Comparison of ENCODE assay signal across 8 cellular contexts in the genomic region with DNA sequence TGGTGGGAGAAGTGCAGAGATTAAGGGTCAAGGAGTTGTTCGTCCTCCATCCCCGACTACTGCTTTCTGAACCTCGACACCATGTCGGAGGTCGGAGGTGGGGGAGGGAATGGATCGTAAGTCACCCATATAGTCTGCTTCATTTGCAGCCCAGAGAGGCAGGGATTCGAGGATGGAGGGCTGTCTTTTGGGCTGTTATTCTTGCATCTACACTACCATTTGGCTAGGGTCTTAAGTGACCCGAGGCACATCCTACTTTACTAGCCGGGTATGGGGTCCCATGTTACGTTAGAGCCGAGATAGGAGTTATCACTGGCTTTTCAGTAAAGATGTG. TPM values are rescaled to one million over a fixed set of nuclear protein-coding genes. Genes with fewer than 3 reads are reported as not detected.
DNase-seq lines count a peak whose midpoint lies in the region; TF ChIP-seq lines count a peak whose summit lies in the region.

No MANE protein-coding gene starts in this region.

- CTCF ChIA-PET in CD4-positive, alpha-beta memory T cell (lab: Charles Lee; ENCODE audit: partially characterized antibody), result no interaction called here

- H3K9me3 Mint-ChIP-seq in CD4-positive, alpha-beta memory T cell, result peaks cover 0 to 3% (median 0%) of the 10 kb centered on the region in 8 donors

- POLR2A ChIA-PET in CD4-positive, alpha-beta memory T cell (lab: Charles Lee; ENCODE audit: partially characterized antibody), result interaction anchor here (1.7 to 2.7 kb wide), 5 partner anchors 11 to 42 kb away, joined by 5 to 15 read pairs (median 10); partner anchors contain the start of genes B4GALT3, DEDD and NDUFS2

- peak overlapping the region; percentile 74 for H2AFZ ChIP-seq in neuron (ENCODE audit: low read depth, low read length)

- peak overlapping the region; percentile 92 for H3K9ac ChIP-seq in endocrine pancreas (ENCODE audit: control insufficient read depth, insufficient read depth, low read length)

- H3K36me3 Mint-ChIP-seq in CD4-positive, alpha-beta memory T cell, result peaks cover 27 to 62% of the 10 kb centered on the region in 2 donors

- peak overlapping the region; percentile 84 for H3K27ac ChIP-seq in CD4-positive, alpha-beta memory T cell (ENCODE audit: low read depth, low read length)

- no peaks in the 10 kb centered on the region for H3K27me3 ChIP-seq in CD4-positive, alpha-beta memory T cell (ENCODE audit: insufficient read depth, low read length)
- H3K27me3 ChIP-seq in endocrine pancreas (ENCODE audit: control insufficient read depth, insufficient read depth, low read length) (no peaks in the 10 kb centered on the region), neuron (ENCODE audit: insufficient read depth, low read length) (no peaks in the 10 kb centered on the region)

- peak overlapping the region; percentile 91 to 99 (median 94) for H3K4me3 Mint-ChIP-seq in CD4-positive, alpha-beta memory T cell

- DNase-seq in CD4-positive, alpha-beta memory T cell, result no peak
- DNase-seq in NB4 (ENCODE audit: low read depth) (no peak), NCI-H2196 (lab: John Stamatoyannopoulos, UW; ENCODE audit: unreplicated experiment) (no peak), Ammon's horn (ENCODE audit: low spot score) (no peak), dermis blood vessel endothelial cell (no peak), ureter (ENCODE audit: low spot score) (no peak)

- H3K27me3 Mint-ChIP-seq in CD4-positive, alpha-beta memory T cell, result no peaks in the 10 kb centered on the region

- H3K4me3 ChIP-seq in CD4-positive, alpha-beta memory T cell (ENCODE audit: low read length in 2 of 2), result peak overlapping the region; percentile 83 to 93
- H3K4me3 ChIP-seq in NB4 (ENCODE audit: low read depth, low read length) (peak overlapping the region; percentile 85), endocrine pancreas (ENCODE audit: control insufficient read depth, insufficient read depth, low read length) (peak overlapping the region; percentile 52), neuron (ENCODE audit: low read length) (peak overlapping the region; percentile 63)

- peaks cover 19% of the 10 kb centered on the region for H3K36me3 ChIP-seq in CD4-positive, alpha-beta memory T cell (ENCODE audit: insufficient read depth, low read length)
- H3K36me3 ChIP-seq in endocrine pancreas (ENCODE audit: control insufficient read depth, insufficient read depth, low read length) (no peaks in the 10 kb centered on the region), neuron (ENCODE audit: insufficient read depth, low read length) (peaks cover 39% of the 10 kb centered on the region)

- H3K27ac Mint-ChIP-seq in CD4-positive, alpha-beta memory T cell, result peak overlapping the region; percentile 88 to 99 (median 97)

- H3K4me1 Mint-ChIP-seq in CD4-positive, alpha-beta memory T cell, result peaks cover 39 to 78% (median 58%) of the 10 kb centered on the region in 4 donors

- intact Hi-C loops in CD4-positive, alpha-beta memory T cell (cut with micrococcal nuclease), result loop anchor here (10.0 kb wide), 1 partner anchor 1065 kb away; the partner anchor contains the start of gene IGSF8

- no peaks in the 10 kb centered on the region for H3K9me3 ChIP-seq in CD4-positive, alpha-beta memory T cell (ENCODE audit: control insufficient read depth in 1 of 2, low read length in 2 of 2)
- H3K9me3 ChIP-seq in endocrine pancreas (ENCODE audit: control insufficient read depth, low read length) (no peaks in the 10 kb centered on the region), neuron (ENCODE audit: low read length) (no peaks in the 10 kb centered on the region)

- TF ChIP-seq CTCF in NB4 (IDR thresholded peaks at IDR 0.05; ENCODE audit: low read depth, low read length), result no peak

- no peak for TF ChIP-seq POLR2A in NB4 (IDR thresholded peaks at IDR 0.05; ENCODE audit: extremely low read depth, insufficient read length)

- H3K4me1 ChIP-seq in CD4-positive, alpha-beta memory T cell (ENCODE audit: insufficient read depth, low read length), result peaks cover 40% of the 10 kb centered on the region
- H3K4me1 ChIP-seq in endocrine pancreas (ENCODE audit: control insufficient read depth, insufficient read depth, low read length), result peaks cover 5% of the 10 kb centered on the region
- H3K4me1 ChIP-seq in neuron (ENCODE audit: insufficient read depth, low read length), result peaks cover 14% of the 10 kb centered on the region

RNA-seq across cellular contexts. Expression of gene USP21, which starts 0.6 kb away (rescaled TPM):
- 10 to 100 TPM; 62.0 to 63.6 TPM for total RNA-seq in CD4-positive, alpha-beta memory T cell
- polyA plus RNA-seq in CD4-positive, alpha-beta memory T cell, result 10 to 100 TPM; 15.5 to 30.6 TPM
- total RNA-seq in dermis blood vessel endothelial cell, result 5.4 and 12.8 TPM in 2 replicates
- total RNA-seq in ureter, result 29.1 TPM

RNA-seq across cellular contexts. Expression of gene UFC1, which starts 6.1 kb away (rescaled TPM):
- 10 to 100 TPM; 87.2 to 87.4 TPM for total RNA-seq in CD4-positive, alpha-beta memory T cell
- polyA plus RNA-seq in CD4-positive, alpha-beta memory T cell, result 100 to 1,000 TPM; 146 to 176 TPM
- total RNA-seq in dermis blood vessel endothelial cell (119 and 134 TPM in 2 replicates), ureter (89.2 TPM)

RNA-seq across cellular contexts. Expression of gene PPOX, which starts 6.3 kb away (rescaled TPM):
- 10 to 100 TPM; 59.4 to 69.8 TPM for total RNA-seq in CD4-positive, alpha-beta memory T cell
- 10 to 100 TPM; 16.3 to 25.7 TPM for polyA plus RNA-seq in CD4-positive, alpha-beta memory T cell
- total RNA-seq in dermis blood vessel endothelial cell (14.9 and 18.0 TPM in 2 replicates), ureter (26.8 TPM)

RNA-seq across cellular contexts. Expression of gene B4GALT3, which starts 17.4 kb away (rescaled TPM):
- 10 to 100 TPM; 64.6 to 71.5 TPM for total RNA-seq in CD4-positive, alpha-beta memory T cell
- 10 to 100 TPM; 55.9 to 60.5 TPM for polyA plus RNA-seq in CD4-positive, alpha-beta memory T cell
- total RNA-seq in dermis blood vessel endothelial cell, result 24.8 and 44.1 TPM in 2 replicates
- total RNA-seq in ureter, result 26.6 TPM

RNA-seq across cellular contexts. Expression of gene DEDD, which starts 27.4 kb away (rescaled TPM):
- 10 to 100 TPM; 39.1 to 41.4 TPM for total RNA-seq in CD4-positive, alpha-beta memory T cell
- 10 to 100 TPM; 40.7 to 42.0 TPM for polyA plus RNA-seq in CD4-positive, alpha-beta memory T cell
- 39.1 and 64.8 TPM in 2 replicates for total RNA-seq in dermis blood vessel endothelial cell
- total RNA-seq in ureter, result 34.0 TPM
